8 cellular contexts compared by ENCODE assay signal in genomic region chr14:104968153-104968527, GRCh38. TPM values are rescaled to one million over a fixed set of nuclear protein-coding genes. Genes with fewer than 3 reads are reported as not detected.
DNase-seq lines count a peak whose midpoint lies in the region; ATAC-seq and TF ChIP-seq lines count a peak whose summit lies in the region.

No MANE protein-coding gene starts in this region.

- no peak for ATAC-seq in GM18858 (IDR thresholded peaks at IDR 0.05; ENCODE audit: unreplicated experiment)
- no peak for ATAC-seq in GM18511 (IDR thresholded peaks at IDR 0.05; ENCODE audit: unreplicated experiment)

- peak overlapping the region; percentile 59 to 98 for H3K18ac ChIP-seq in mesenchymal stem cell (ENCODE audit: low read depth in 1 of 2, low read length in 2 of 2)

- no peak for TF ChIP-seq RAD21 in Ishikawa (IDR thresholded peaks at IDR 0.05; ENCODE audit: low read depth)

- no peak overlapping the region for H2BK15ac ChIP-seq in mesenchymal stem cell (ENCODE audit: low read depth, poor library complexity, severe bottlenecking)

- 0% methylated on average over 5 of the region's 12 CpGs for WGBS in mesenchymal stem cell

- H3K4me1 ChIP-seq in mesenchymal stem cell (ENCODE audit: control insufficient read depth, insufficient read depth, low read depth, low read length): peaks cover 74% of the 10 kb centered on the region

- H3K79me1 ChIP-seq in mesenchymal stem cell (replicated peaks; ENCODE audit: low read length, poor library complexity, severe bottlenecking): peaks cover 24% of the 10 kb centered on the region

- peaks cover 13% of the 10 kb centered on the region for H3K27me3 Mint-ChIP-seq in T-helper 2 cell treated with Interferon-gamma antibody and Interleukin-4, amounts not matched to agents 5 μg/mL and 100 μg/mL, for 36 hours (ENCODE audit: low read depth)

- peak overlapping the region in 1 of 2 experiments; percentile 71 for H3K4ac ChIP-seq in mesenchymal stem cell (ENCODE audit: low read depth in 1 of 2, low read length in 2 of 2)

- no peaks in the 10 kb centered on the region for H3K9me3 ChIP-seq in mesenchymal stem cell (ENCODE audit: control insufficient read depth, low read length)

- no peak overlapping the region for H4K91ac ChIP-seq in mesenchymal stem cell (ENCODE audit: low read length)

- TF ChIP-seq CTCF in epithelial cell of esophagus (IDR thresholded peaks at IDR 0.05; ENCODE audit: insufficient read depth, low read depth, low read length, missing control alignments): no peak

- no peak overlapping the region for H3K14ac ChIP-seq in mesenchymal stem cell (ENCODE audit: low read length in 2 of 2)

- H3K36me3 ChIP-seq in mesenchymal stem cell (ENCODE audit: control insufficient read depth in 1 of 2, insufficient read depth in 2 of 2, low read depth in 1 of 2, low read length in 2 of 2): peaks cover 17 to 26% of the 10 kb centered on the region in 2 experiments

- H3K23ac ChIP-seq in mesenchymal stem cell (ENCODE audit: low read length in 2 of 2): no peak overlapping the region

- H2AFZ ChIP-seq in mesenchymal stem cell (ENCODE audit: low read depth, low read length): no peak overlapping the region

- H3K4me3 ChIP-seq in epithelial cell of esophagus (ENCODE audit: low read length) (peak overlapping the region; percentile 96), mesenchymal stem cell (ENCODE audit: insufficient read depth in 1 of 2, low read depth in 1 of 2, low read length in 2 of 2) (peak overlapping the region; percentile 27 to 98)

- no peaks in the 10 kb centered on the region for H3K4me1 Mint-ChIP-seq in T-helper 2 cell treated with Interferon-gamma antibody and Interleukin-4, amounts not matched to agents 5 μg/mL and 100 μg/mL, for 36 hours (ENCODE audit: low read depth)

- no peaks in the 10 kb centered on the region for H3K36me3 Mint-ChIP-seq in T-helper 2 cell treated with Interferon-gamma antibody and Interleukin-4, amounts not matched to agents 5 μg/mL and 100 μg/mL, for 36 hours (ENCODE audit: low read depth)

- H3K27me3 ChIP-seq in mesenchymal stem cell (ENCODE audit: control insufficient read depth in 1 of 2, insufficient read depth in 1 of 2, low read length in 2 of 2): no peaks in the 10 kb centered on the region

- H2BK5ac ChIP-seq in mesenchymal stem cell (ENCODE audit: low read depth, low read length, poor library complexity, severe bottlenecking): no peak overlapping the region

- peak overlapping the region; percentile 84 for H2AK5ac ChIP-seq in mesenchymal stem cell (ENCODE audit: low read length, severe bottlenecking)

- H3K9ac ChIP-seq in mesenchymal stem cell (ENCODE audit: low read length): peak overlapping the region; percentile 91

- peak overlapping the region; percentile 82 for H4K8ac ChIP-seq in mesenchymal stem cell (ENCODE audit: low read length)

- no peak overlapping the region for H3K4me3 Mint-ChIP-seq in T-helper 2 cell treated with Interferon-gamma antibody and Interleukin-4, amounts not matched to agents 5 μg/mL and 100 μg/mL, for 36 hours

- DNase-seq in A172 (ENCODE audit: low spot score) (peak; percentile 60), epithelial cell of esophagus (ENCODE audit: low read depth) (peak; percentile 68), mesenchymal stem cell (peak; percentile 70), NK-92 (lab: John Stamatoyannopoulos, UW; ENCODE audit: unreplicated experiment) (no peak)
- DNase-seq in T-helper 2 cell treated with Interferon-gamma antibody and Interleukin-4, amounts not matched to agents 5 μg/mL and 100 μg/mL, for 36 hours (ENCODE audit: low spot score): no peak

- peak overlapping the region; percentile 63 for H3K27ac ChIP-seq in mesenchymal stem cell (ENCODE audit: low read length, poor library complexity, severe bottlenecking)

- peak overlapping the region; percentile 15 to 34 for H2BK12ac ChIP-seq in mesenchymal stem cell (ENCODE audit: low read length in 2 of 2)

- peak overlapping the region; percentile 82 for H3K4me2 ChIP-seq in mesenchymal stem cell (ENCODE audit: low read length, poor library complexity, severe bottlenecking)

- H2BK120ac ChIP-seq in mesenchymal stem cell (ENCODE audit: low read depth, low read length): peak overlapping the region; percentile 74

- no peak overlapping the region for H3K27ac Mint-ChIP-seq in T-helper 2 cell treated with Interferon-gamma antibody and Interleukin-4, amounts not matched to agents 5 μg/mL and 100 μg/mL, for 36 hours

- TF ChIP-seq EP300 in Ishikawa (IDR thresholded peaks at IDR 0.05; ENCODE audit: borderline replicate concordance): no peak

- no peaks in the 10 kb centered on the region for H3K9me3 Mint-ChIP-seq in T-helper 2 cell treated with Interferon-gamma antibody and Interleukin-4, amounts not matched to agents 5 μg/mL and 100 μg/mL, for 36 hours

TF ChIP-seq in Ishikawa, 13 proteins besides CTCF, POLR2A, EP300 and RAD21:
- TF ChIP-seq REST (IDR thresholded peaks at IDR 0.05; ENCODE audit: low read depth) (no peak), NFIC (IDR thresholded peaks at IDR 0.05) (peak; percentile 60; the same call in 1 of the 2 replicates), TEAD4 (IDR thresholded peaks at IDR 0.05) (0 out of 2 replicates have a peak, but pooled peaks have one; percentile 52), TCF12 (IDR thresholded peaks at IDR 0.05; ENCODE audit: low read depth) (no peak), ZBTB7A (IDR thresholded peaks at IDR 0.05; ENCODE audit: low read depth) (0 out of 2 replicates have a peak, but pooled peaks have one; percentile 25), MAX (IDR thresholded peaks at IDR 0.05) (no peak), CREB1 (IDR thresholded peaks at IDR 0.05; ENCODE audit: low read depth) (no peak), YY1 (IDR thresholded peaks at IDR 0.05; ENCODE audit: low read depth) (no peak), USF1 (IDR thresholded peaks at IDR 0.05) (no peak), CEBPB (IDR thresholded peaks at IDR 0.05) (no peak), TAF1 (IDR thresholded peaks at IDR 0.05; ENCODE audit: low read depth) (no peak), EGR1 (IDR thresholded peaks at IDR 0.05) (no peak), FOXM1 (IDR thresholded peaks at IDR 0.05; ENCODE audit: borderline replicate concordance, low read depth) (no peak)

RNA-seq across cellular contexts. Expression of gene AHNAK2, which starts 10.0 kb away (rescaled TPM):
- total RNA-seq in A172 (2014; rRNA removed; shearing (Covaris generic)): 162 and 191 TPM in 2 replicates
- polyA plus RNA-seq in mesenchymal stem cell (2013, experiment 1 of 2): 21.6 TPM
- 19.4 TPM for polyA plus RNA-seq in mesenchymal stem cell (2013, experiment 2 of 2)

RNA-seq across cellular contexts. Expression of gene CLBA1, which starts 17.4 kb away (rescaled TPM):
- total RNA-seq in A172 (2014; rRNA removed; shearing (Covaris generic)): 9.9 and 11.1 TPM in 2 replicates
- polyA plus RNA-seq in mesenchymal stem cell (2013, experiment 1 of 2): 5.1 TPM
- polyA plus RNA-seq in mesenchymal stem cell (2013, experiment 2 of 2): 5.4 TPM

RNA-seq across cellular contexts. Expression of gene PLD4, which starts 43.5 kb away (rescaled TPM):
- total RNA-seq in A172 (2014; rRNA removed; shearing (Covaris generic)): not detected in 2 replicates
- 0.01 TPM for polyA plus RNA-seq in mesenchymal stem cell (2013, experiment 1 of 2)
- not detected for polyA plus RNA-seq in mesenchymal stem cell (2013, experiment 2 of 2)

RNA-seq across cellular contexts. Expression of gene CDCA4, which starts 52.7 kb away (rescaled TPM):
- 37.2 and 40.4 TPM in 2 replicates for total RNA-seq in A172 (2014; rRNA removed; shearing (Covaris generic))
- polyA plus RNA-seq in mesenchymal stem cell (2013, experiment 1 of 2): 8.8 TPM
- polyA plus RNA-seq in mesenchymal stem cell (2013, experiment 2 of 2): 8.9 TPM

Comparison
In these comparisons a context has a peak if more than half of its experiments do, and no peak if none do; other contexts are left out.
1. DNase-seq: peak in A172 (single experiment), epithelial cell of esophagus (single experiment) and mesenchymal stem cell (single experiment); none in NK-92 (single experiment) and T-helper 2 cell treated with Interferon-gamma antibody and Interleukin-4, amounts not matched to agents 5 μg/mL and 100 μg/mL, for 36 hours (single experiment).